ENCODE assay signal across 10 cellular contexts in genomic region chr12:124910561-124911478, GRCh38. TPM values are rescaled to one million over a fixed set of nuclear protein-coding genes. Genes with fewer than 3 reads are reported as not detected.
A peak's percentile ranks its signal among the peaks of the same experiment; 100 is the strongest.
DNase-seq lines count a peak whose midpoint lies in the region; ATAC-seq, FAIRE-seq and TF ChIP-seq lines count a peak whose summit lies in the region.
"Had no signal": no experiment of that assay in that cellular context is flagged by ENCODE, and none has a peak within 500 bp of the region (broad histone marks: within the 10 kb centered on the region; RNA-seq: fewer than 3 reads in every experiment).

No MANE protein-coding gene starts in this region.

- no peak overlapping the region for H2AFZ ChIP-seq in GM12878 (ENCODE audit: control insufficient read depth, low read depth, low read length)

- TF ChIP-seq EP300 in GM12878 (IDR thresholded peaks at IDR 0.05; ENCODE audit: borderline replicate concordance in 1 of 2, control insufficient read depth in 1 of 2, low read depth in 2 of 2, low read length in 2 of 2): no peak
- TF ChIP-seq EP300 in upper lobe of left lung (IDR thresholded peaks at IDR 0.05): no peak

- CTCF ChIA-PET in activated naive CD4-positive, alpha-beta T cell treated with anti-CD3 and anti-CD28 coated beads, Interleukin-2, amount 10 ng/mL, durations not matched to agents 7 days and 5 days (lab: Charles Lee): interaction anchor here (0.8 to 2.6 kb wide), 5 partner anchors 9 to 29 kb away, joined by 3 to 24 read pairs (median 4); no protein-coding TSS in a partner anchor
- CTCF ChIA-PET in GM12878 (lab: Yijun Ruan, JAX): interaction anchor here (0.6 to 21.3 kb wide), 6 partner anchors 9 to 459 kb away, joined by 3 to 523 read pairs (median 4); no protein-coding TSS in a partner anchor

- no TSS peak for BruUV-seq in GM12878 (replicated peaks; lab: Mats Ljungman, UMichigan)

- WGBS in GM12878 (ENCODE audit: insufficient coverage, insufficient replicate concordance, low lambda C conversion rate, missing lambda C conversion rate): 70% methylated on average over 9 of the region's 9 CpGs
- 58 to 75% methylated on average over 9 of the region's 9 CpGs for WGBS in lung, 2 donors
- 58 to 60% methylated on average over 9 of the region's 9 CpGs for WGBS in upper lobe of left lung, 2 donors

- peaks cover 12% of the 10 kb centered on the region for H3K27me3 Mint-ChIP-seq in activated naive CD4-positive, alpha-beta T cell treated with anti-CD3 and anti-CD28 coated beads, Interleukin-2, amount 10 ng/mL, durations not matched to agents 7 days and 5 days

- H3K27me3 ChIP-seq in GM12878 (replicated peaks in 1 of 2; ENCODE audit: control insufficient read depth in 2 of 2, insufficient read depth in 2 of 2, low read length in 1 of 2) (no peaks in the 10 kb centered on the region), lung (ENCODE audit: control insufficient read depth, insufficient read depth) (no peaks in the 10 kb centered on the region), upper lobe of left lung (peaks cover 0 to 1% (median 0%) of the 10 kb centered on the region in 4 donors), H7 (ENCODE audit: control insufficient read depth, insufficient read depth, low read length) (no peaks in the 10 kb centered on the region)

- intact Hi-C loops in GM12878 (cut with micrococcal nuclease; ENCODE audit: unreplicated experiment): loop anchor here (10.0 kb wide), 2 partner anchors 346 to 786 kb away; partner anchors contain the start of gene NCOR2

- H3K9ac ChIP-seq in GM12878 (ENCODE audit: control insufficient read depth, insufficient read depth, low read length): no peak overlapping the region

- TF ChIP-seq RAD21 in GM12878 (IDR thresholded peaks at IDR 0.05; ENCODE audit: insufficient read depth, low read depth, low read length): no peak

- peaks cover 53% of the 10 kb centered on the region for H3K79me2 ChIP-seq in GM12878 (ENCODE audit: control insufficient read depth, insufficient read depth, low read length)

- POLR2A ChIA-PET in GM12878 (lab: Charles Lee): interaction anchor here (0.6 to 1.5 kb wide), 5 partner anchors 9 to 46 kb away, joined by 3 to 10 read pairs (median 5); no protein-coding TSS in a partner anchor

- SMC1A ChIA-PET in GM12878 (lab: Charles Lee; ENCODE audit: uncharacterized antibody, unreplicated experiment): interaction anchor here (1.0 to 8.3 kb wide), 5 partner anchors 8 to 142 kb away, joined by 3 to 143 read pairs (median 3); partner anchors contain the start of gene UBC

- TF ChIP-seq CTCF in GM12878 (IDR thresholded peaks at IDR 0.05 in 2 of 3, conservative IDR thresholded peaks at IDR 0.05 in 1 of 3; ENCODE audit: control insufficient read depth in 2 of 3, extremely low read depth in 1 of 3, insufficient read depth in 1 of 3, low read depth in 3 of 3, low read length in 3 of 3): no peak
- no peak for TF ChIP-seq CTCF in lung (IDR thresholded peaks at IDR 0.05; ENCODE audit: control extremely low read depth, extremely low read depth)
- TF ChIP-seq CTCF in upper lobe of left lung (IDR thresholded peaks at IDR 0.05): no peak

- no peak overlapping the region for H3K27ac Mint-ChIP-seq in activated naive CD4-positive, alpha-beta T cell treated with anti-CD3 and anti-CD28 coated beads, Interleukin-2, amount 10 ng/mL, durations not matched to agents 7 days and 5 days

- H3K36me3 ChIP-seq in GM12878 (ENCODE audit: control insufficient read depth in 2 of 2, insufficient read depth in 2 of 2, low read length in 1 of 2) (peaks cover 8 to 14% of the 10 kb centered on the region in 2 experiments), lung (ENCODE audit: control insufficient read depth in 2 of 2, insufficient read depth in 2 of 2, low read length in 2 of 2) (peaks cover 12 to 16% of the 10 kb centered on the region in 2 donors), upper lobe of left lung (peaks cover 4 to 35% (median 25%) of the 10 kb centered on the region in 4 donors), H7 (replicated peaks; ENCODE audit: control insufficient read depth, insufficient read depth, low read length) (peaks cover 15% of the 10 kb centered on the region)

- H3K27ac ChIP-seq in GM12878 (ENCODE audit: control insufficient read depth, insufficient read depth) (no peak overlapping the region), lung (ENCODE audit: low read depth in 1 of 2, low read length in 1 of 2) (peak overlapping the region in 1 of 2 donors; percentile 70), upper lobe of left lung (peak overlapping the region in 3 of 4 donors; percentile 3 to 56 (median 45))

- H3K4me2 ChIP-seq in GM12878 (ENCODE audit: control insufficient read depth, insufficient read depth): peak overlapping the region; percentile 62

- H3K4me3 ChIP-seq in GM12878: peak overlapping the region; percentile 34; the same call in 1 of the 2 replicates
- H3K4me3 ChIP-seq in lung: peak overlapping the region; percentile 35
- peak overlapping the region; percentile 1 to 42 (median 2) for H3K4me3 ChIP-seq in upper lobe of left lung
- no peak overlapping the region for H3K4me3 ChIP-seq in H7 (ENCODE audit: insufficient read depth, low read depth, low read length)

- H3K9me3 Mint-ChIP-seq in activated naive CD4-positive, alpha-beta T cell treated with anti-CD3 and anti-CD28 coated beads, Interleukin-2, amount 10 ng/mL, durations not matched to agents 7 days and 5 days: no peaks in the 10 kb centered on the region

- H3K4me1 ChIP-seq in GM12878 (ENCODE audit: control insufficient read depth, insufficient read depth, low read length) (peaks cover 12% of the 10 kb centered on the region), lung (ENCODE audit: control insufficient read depth in 2 of 2, insufficient read depth in 2 of 2, low read length in 2 of 2) (peaks cover 8 to 10% of the 10 kb centered on the region in 2 donors), upper lobe of left lung (peaks cover 37 to 52% (median 41%) of the 10 kb centered on the region in 4 donors)

- peaks cover 17% of the 10 kb centered on the region for H4K20me1 ChIP-seq in GM12878 (ENCODE audit: control insufficient read depth, insufficient read depth)

- in situ Hi-C loops in GM12878 (cut with MboI): loop anchor here (25.0 kb wide), 1 partner anchor 1474 kb away; the partner anchor contains the start of gene RILPL2

- DNase-seq in activated naive CD4-positive, alpha-beta T cell treated with anti-CD3 and anti-CD28 coated beads, Interleukin-2, amount 10 ng/mL, durations not matched to agents 7 days and 5 days: no peak
- DNase-seq in activated naive CD4-positive, alpha-beta T cell treated with anti-CD3 and anti-CD28 coated beads, Interleukin-2, amount 50 U/mL, for 16 hours: no peak
- no peak for DNase-seq in GM12878 (ENCODE audit: low read depth, low spot score)
- DNase-seq in lung (ENCODE audit: low spot score): no peak
- no peak for DNase-seq in upper lobe of left lung
- DNase-seq in amniotic stem cell (lab: John Stamatoyannopoulos, UW): no peak
- DNase-seq in DMS153 (lab: John Stamatoyannopoulos, UW): no peak
- DNase-seq in H7: no peak
- DNase-seq: DMS79 treated with DMSO at 0.1 percent for 48 hours, NCI-H1417 treated with DMSO at 0.1 percent for 48 hours had no signal

- peak overlapping the region; percentile 55 for H3K4me3 Mint-ChIP-seq in activated naive CD4-positive, alpha-beta T cell treated with anti-CD3 and anti-CD28 coated beads, Interleukin-2, amount 10 ng/mL, durations not matched to agents 7 days and 5 days

- no peak for FAIRE-seq in GM12878 (lab: Jason Lieb, UNC)

- 0 out of 3 replicates have a peak, but pooled peaks have one; percentile 1 for ATAC-seq in GM12878
- ATAC-seq in lung (ENCODE audit: insufficient read depth, low FRiP score): no peak
- no peak for ATAC-seq in upper lobe of left lung (ENCODE audit: low FRiP score in 2 of 2)

- no peaks in the 10 kb centered on the region; the same call in 2 of the 3 replicates for H3K9me3 ChIP-seq in GM12878 (replicated peaks; ENCODE audit: control insufficient read depth, insufficient read depth, low read length)
- H3K9me3 ChIP-seq in lung (ENCODE audit: control insufficient read depth in 2 of 2, insufficient read depth in 1 of 2, low read length in 1 of 2): no peaks in the 10 kb centered on the region
- H3K9me3 ChIP-seq in upper lobe of left lung: no peaks in the 10 kb centered on the region

- peaks cover 42% of the 10 kb centered on the region for H3K36me3 Mint-ChIP-seq in activated naive CD4-positive, alpha-beta T cell treated with anti-CD3 and anti-CD28 coated beads, Interleukin-2, amount 10 ng/mL, durations not matched to agents 7 days and 5 days

- peak; percentile 39 for TF ChIP-seq POLR2A in GM12878 (IDR thresholded peaks at IDR 0.05; ENCODE audit: low read depth, low read length)
- TF ChIP-seq POLR2A in upper lobe of left lung (IDR thresholded peaks at IDR 0.05): peak in 2 of 4 donors; percentile 41 to 54

- peaks cover 53% of the 10 kb centered on the region for H3K4me1 Mint-ChIP-seq in activated naive CD4-positive, alpha-beta T cell treated with anti-CD3 and anti-CD28 coated beads, Interleukin-2, amount 10 ng/mL, durations not matched to agents 7 days and 5 days

- RAD21 ChIA-PET in GM12878 (lab: Charles Lee; ENCODE audit: unreplicated experiment): interaction anchor here (0.8 to 2.4 kb wide), 4 partner anchors 8 to 30 kb away, joined by 3 to 13 read pairs (median 8); no protein-coding TSS in a partner anchor

RNA-seq across cellular contexts. Expression of gene UBC, which starts 3.6 kb away (rescaled TPM):
- 329 and 366 TPM in 2 replicates for total RNA-seq in GM12878 (2013; cell fraction: nucleolus; rRNA removed)
- total RNA-seq in GM12878 (2014; rRNA removed): 883 and 944 TPM in 2 replicates
- 816 and 821 TPM in 2 replicates for total RNA-seq in GM12878 (2014; rRNA removed; fragmentation: Illumina TruSeq; extraction: Trizol)
- total RNA-seq in GM12878 (2021): 736 and 799 TPM in 2 replicates
- 1,550 TPM for polyA plus RNA-seq in GM12878 (2011; ENCODE audit: low read depth)
- 1,270 and 1,666 TPM in 2 replicates for polyA plus RNA-seq in GM12878 (2011; rRNA removed)
- 1,638 and 1,774 TPM in 2 replicates for polyA plus RNA-seq in GM12878 (2011; cell fraction: cytosol; rRNA removed)
- polyA plus RNA-seq in GM12878 (2011; cell fraction: nucleus; rRNA removed): 1,319 and 1,377 TPM in 2 replicates
- polyA plus RNA-seq in GM12878 (2012): 962 and 1,441 TPM in 2 replicates
- polyA plus RNA-seq in GM12878 (2014; fragmentation: Illumina TruSeq; extraction: Trizol): 973 and 1,123 TPM in 2 replicates
- polyA plus RNA-seq in GM12878 (2014; fragmentation: Nextera tagmentation; extraction: Ambion mirVana): 1,000 to 10,000 TPM in 1 of 2 experiments, 100 to 1,000 TPM in 1; 785 to 1,214 TPM
- polyA plus RNA-seq in GM12878 (2014; rRNA removed): 610 and 653 TPM in 2 replicates
- 100 to 1,000 TPM; 866 to 909 TPM for polyA plus RNA-seq in GM12878 (2016; fragmentation: Nextera tagmentation; extraction: Ambion mirVana)
- polyA minus RNA-seq in GM12878 (2011; rRNA and poly(A)+ RNA removed): 980 and 1,147 TPM in 2 replicates
- 232 and 279 TPM in 2 replicates for polyA minus RNA-seq in GM12878 (2011; cell fraction: cytosol; rRNA and poly(A)+ RNA removed)
- 143 and 182 TPM in 2 replicates for polyA minus RNA-seq in GM12878 (2011; cell fraction: nucleus; rRNA and poly(A)+ RNA removed)
- total RNA-seq in lung: 1,000 to 10,000 TPM; 1,113 to 1,141 TPM
- polyA plus RNA-seq in lung: 1,000 to 10,000 TPM; 1,465 to 1,682 TPM
- 1,000 to 10,000 TPM in 5 of 6 donors, 100 to 1,000 TPM in 1; 649 to 1,729 (median 1,078) TPM for total RNA-seq in upper lobe of left lung
- total RNA-seq in H7 (2014; rRNA removed; shearing (Covaris generic)): 1,051 and 1,131 TPM in 2 replicates

RNA-seq across cellular contexts. Expression of gene SCARB1, which starts 47.2 kb away (rescaled TPM):
- 359 and 403 TPM in 2 replicates for total RNA-seq in GM12878 (2013; cell fraction: nucleolus; rRNA removed)
- 46.5 and 51.4 TPM in 2 replicates for total RNA-seq in GM12878 (2014; rRNA removed)
- 27.9 and 29.9 TPM in 2 replicates for total RNA-seq in GM12878 (2014; rRNA removed; fragmentation: Illumina TruSeq; extraction: Trizol)
- 102 and 104 TPM in 2 replicates for total RNA-seq in GM12878 (2021)
- polyA plus RNA-seq in GM12878 (2011; ENCODE audit: low read depth): 27.3 TPM
- polyA plus RNA-seq in GM12878 (2011; rRNA removed): 50.6 and 89.3 TPM in 2 replicates
- 131 and 137 TPM in 2 replicates for polyA plus RNA-seq in GM12878 (2011; cell fraction: cytosol; rRNA removed)
- 542 and 556 TPM in 2 replicates for polyA plus RNA-seq in GM12878 (2011; cell fraction: nucleus; rRNA removed)
- 61.4 and 89.0 TPM in 2 replicates for polyA plus RNA-seq in GM12878 (2012)
- 66.0 and 78.8 TPM in 2 replicates for polyA plus RNA-seq in GM12878 (2014; fragmentation: Illumina TruSeq; extraction: Trizol)
- polyA plus RNA-seq in GM12878 (2014; fragmentation: Nextera tagmentation; extraction: Ambion mirVana): 1 to 10 TPM in 1 of 2 experiments, under 1 TPM in 1; 0.34 to 3.3 TPM
- polyA plus RNA-seq in GM12878 (2014; rRNA removed): 81.4 and 89.5 TPM in 2 replicates
- 10 to 100 TPM; 62.8 to 63.3 TPM for polyA plus RNA-seq in GM12878 (2016; fragmentation: Nextera tagmentation; extraction: Ambion mirVana)
- 89.0 and 116 TPM in 2 replicates for polyA minus RNA-seq in GM12878 (2011; rRNA and poly(A)+ RNA removed)
- 31.7 and 37.7 TPM in 2 replicates for polyA minus RNA-seq in GM12878 (2011; cell fraction: cytosol; rRNA and poly(A)+ RNA removed)
- 70.1 and 83.4 TPM in 2 replicates for polyA minus RNA-seq in GM12878 (2011; cell fraction: nucleus; rRNA and poly(A)+ RNA removed)
- 10 to 100 TPM; 28.0 to 31.3 TPM for total RNA-seq in lung
- polyA plus RNA-seq in lung: 10 to 100 TPM; 11.9 to 29.7 TPM
- total RNA-seq in upper lobe of left lung: 10 to 100 TPM; 10.0 to 51.3 (median 22.5) TPM
- total RNA-seq in H7 (2014; rRNA removed; shearing (Covaris generic)): 44.9 and 45.1 TPM in 2 replicates
